ENCODE assay signal across 34 cellular contexts in the genomic region with DNA sequence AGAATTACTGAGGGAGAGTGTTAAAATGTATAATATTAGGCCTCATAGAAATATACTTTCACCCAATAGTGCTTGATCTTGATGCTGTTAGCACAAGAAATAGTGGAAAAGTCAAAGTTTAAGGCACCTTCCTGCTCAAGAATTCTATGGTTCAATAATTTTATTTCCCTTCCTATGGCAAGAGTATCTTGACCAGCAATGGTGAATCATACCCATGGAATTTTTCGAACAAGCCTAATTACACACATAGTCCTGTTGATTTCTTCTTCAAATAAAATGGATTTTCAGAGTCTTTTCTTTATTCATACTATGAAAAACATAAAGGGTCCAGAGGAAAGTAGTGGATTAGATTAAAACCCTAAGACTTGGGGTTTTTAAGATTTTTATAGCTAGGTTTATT.
DNase-seq lines count a peak whose midpoint lies in the region; ATAC-seq, FAIRE-seq and TF ChIP-seq lines count a peak whose summit lies in the region.
"Had no signal": no experiment of that assay in that cellular context is flagged by ENCODE, and none has a peak within 500 bp of the region (broad histone marks: within the 10 kb centered on the region; RNA-seq: fewer than 3 reads in every experiment).

No MANE protein-coding gene starts in this region.

- H3K9me3 ChIP-seq in OCI-LY1 (ENCODE audit: low read length) (peaks cover 4% of the 10 kb centered on the region; the same call in 1 of the 2 replicates), endothelial cell of umbilical vein (replicated peaks; ENCODE audit: control insufficient read depth, insufficient read depth, low read length) (no peaks in the 10 kb centered on the region), right atrium auricular region (peaks cover 0 to 4% of the 10 kb centered on the region in 2 donors)
- H3K9me3 ChIP-seq: A549, HAP-1, thoracic aorta, vagina had no signal

- H3K4me1 ChIP-seq in OCI-LY1 (ENCODE audit: insufficient read depth, low read length, severe bottlenecking) (peaks cover 78% of the 10 kb centered on the region), endothelial cell of umbilical vein (ENCODE audit: control insufficient read depth, extremely low read depth, insufficient read depth, low read length) (no peaks in the 10 kb centered on the region), right atrium auricular region (no peaks in the 10 kb centered on the region)
- H3K4me1 ChIP-seq: A549, HAP-1, left ventricle myocardium inferior, vagina had no signal

- intact Hi-C loops in endothelial cell of umbilical vein (cut with micrococcal nuclease), result no loop called here

- H3K9ac ChIP-seq in OCI-LY1 (ENCODE audit: low read length), result no peak overlapping the region
- H3K9ac ChIP-seq in endothelial cell of umbilical vein (replicated peaks; ENCODE audit: extremely low read depth, insufficient read depth, low read length), result no peak overlapping the region

- TF ChIP-seq CTCF in OCI-LY1 (IDR thresholded peaks at IDR 0.05; ENCODE audit: low read length) (no peak), endothelial cell of umbilical vein (IDR thresholded peaks at IDR 0.05; ENCODE audit: extremely low read depth in 1 of 2, insufficient read depth in 1 of 2, low read depth in 1 of 2, low read length in 2 of 2) (no peak), glutamatergic neuron (IDR thresholded peaks at IDR 0.05; ENCODE audit: partially characterized antibody, unreplicated experiment) (no peak), right atrium auricular region (IDR thresholded peaks at IDR 0.05) (no peak)

- CTCF ChIA-PET in endothelial cell of umbilical vein (lab: Charles Lee), result no interaction called here

- no peaks in the 10 kb centered on the region for H3K27me3 ChIP-seq in OCI-LY1 (ENCODE audit: insufficient read depth, low read length)
- H3K27me3 ChIP-seq in endothelial cell of umbilical vein (ENCODE audit: control insufficient read depth in 2 of 2, insufficient read depth in 2 of 2, low read length in 2 of 2), result no peaks in the 10 kb centered on the region
- H3K27me3 ChIP-seq in H7 (ENCODE audit: control insufficient read depth, insufficient read depth, low read length), result no peaks in the 10 kb centered on the region
- no peaks in the 10 kb centered on the region for H3K27me3 ChIP-seq in right atrium auricular region
- H3K27me3 ChIP-seq: hepatocyte, vagina had no signal

- H3K36me3 ChIP-seq in OCI-LY1 (ENCODE audit: insufficient read depth, low read length) (no peaks in the 10 kb centered on the region; the same call in 1 of the 2 replicates), endothelial cell of umbilical vein (ENCODE audit: control insufficient read depth in 2 of 2, extremely low read depth in 1 of 2, insufficient read depth in 2 of 2, low read length in 2 of 2) (no peaks in the 10 kb centered on the region), H7 (replicated peaks; ENCODE audit: control insufficient read depth, insufficient read depth, low read length) (no peaks in the 10 kb centered on the region), right atrium auricular region (no peaks in the 10 kb centered on the region)
- H3K36me3 ChIP-seq: HAP-1, left ventricle myocardium inferior, thoracic aorta, vagina had no signal

- POLR2A ChIA-PET in endothelial cell of umbilical vein (lab: Charles Lee), result no interaction called here

- BruUV-seq in endothelial cell of umbilical vein (replicated peaks; lab: Mats Ljungman, UMichigan), result no TSS peak

- no peaks in the 10 kb centered on the region for H3K4me1 Mint-ChIP-seq in glutamatergic neuron (ENCODE audit: low read depth, unreplicated experiment)
- H3K4me1 Mint-ChIP-seq: activated CD4-positive, alpha-beta memory T cell treated with anti-CD3 and anti-CD28 coated beads, Interleukin-2, amount 10 ng/mL, durations not matched to agents 7 days and 5 days; immature natural killer cell; T-helper 17 cell had no signal

- H3K27ac Mint-ChIP-seq in glutamatergic neuron (ENCODE audit: unreplicated experiment), result no peak overlapping the region
- H3K27ac Mint-ChIP-seq: activated CD4-positive, alpha-beta memory T cell treated with anti-CD3 and anti-CD28 coated beads, Interleukin-2, amount 10 ng/mL, durations not matched to agents 7 days and 5 days; activated naive CD8-positive, alpha-beta T cell; B cell; immature natural killer cell; progenitor cell of endocrine pancreas; T-helper 17 cell had no signal

- H3K9me1 ChIP-seq in endothelial cell of umbilical vein (replicated peaks; ENCODE audit: control insufficient read depth, extremely low read depth, insufficient read depth, low read length), result no peaks in the 10 kb centered on the region

- H4K20me1 ChIP-seq in OCI-LY1 (ENCODE audit: insufficient read depth, low read length) (no peaks in the 10 kb centered on the region), endothelial cell of umbilical vein (replicated peaks; ENCODE audit: control insufficient read depth, extremely low read depth, insufficient read depth, low read length) (no peaks in the 10 kb centered on the region)

- DNase-seq in Daoy (ENCODE audit: low read depth) (peak; percentile 2), endothelial cell of umbilical vein (ENCODE audit: low read depth, low spot score) (no peak), kidney glomerular epithelial cell (lab: John Stamatoyannopoulos, UW) (peak; percentile 41), glutamatergic neuron (no peak), H7 (no peak), right atrium auricular region (ENCODE audit: low spot score) (no peak)
- DNase-seq: activated CD4-positive, alpha-beta memory T cell treated with anti-CD3 and anti-CD28 coated beads, Interleukin-2, amount 10 ng/mL, durations not matched to agents 7 days and 5 days; activated CD4-positive, alpha-beta T cell treated with anti-CD3 and anti-CD28 coated beads for 1 hour; anterior cingulate cortex; cerebellar nuclear complex; foreskin melanocyte; GDM1; immature natural killer cell; KBM-7; left ventricle myocardium inferior; mesendoderm; NCI-H1417; NCI-H2081; NCI-H226; NCI-H69; stimulated activated CD4-positive, alpha-beta T cell treated with anti-CD3 and anti-CD28 coated beads, Interleukin-15, amount 100 ng/mL, for 24 hours; stimulated activated naive CD8-positive, alpha-beta T cell treated with anti-CD3 and anti-CD28 coated beads, Interleukin-15, Interleukin-2, amounts not matched to agents 100 U/mL and 50 U/mL, for 24 hours; T-helper 17 cell had no signal

- dilution Hi-C loops in endothelial cell of umbilical vein (cut with MboI; ENCODE audit: extremely low pct_ligation_motif_present, low sequenced_read_pairs), result no loop called here

- no peak overlapping the region for H3K4me3 Mint-ChIP-seq in glutamatergic neuron (ENCODE audit: unreplicated experiment)
- H3K4me3 Mint-ChIP-seq: activated CD4-positive, alpha-beta memory T cell treated with anti-CD3 and anti-CD28 coated beads, Interleukin-2, amount 10 ng/mL, durations not matched to agents 7 days and 5 days; activated naive CD8-positive, alpha-beta T cell; B cell; immature natural killer cell; T-helper 17 cell had no signal

- ATAC-seq in HG02981 (IDR thresholded peaks at IDR 0.05; ENCODE audit: unreplicated experiment), result no peak
- ATAC-seq: A549; stimulated activated naive CD8-positive, alpha-beta T cell treated with anti-CD3 and anti-CD28 coated beads, Interleukin-15, Interleukin-2, amounts not matched to agents 100 U/mL and 50 U/mL, for 24 hours; T-helper 17 cell had no signal

- no peaks in the 10 kb centered on the region for H3K9me2 ChIP-seq in OCI-LY1 (ENCODE audit: low read depth, low read length)

- H2AFZ ChIP-seq in OCI-LY1 (ENCODE audit: low read length), result no peak overlapping the region
- H2AFZ ChIP-seq in endothelial cell of umbilical vein (ENCODE audit: low read depth, low read length), result no peak overlapping the region
- H2AFZ ChIP-seq: hepatocyte had no signal

- H3K4me2 ChIP-seq in OCI-LY1 (ENCODE audit: low read length) (no peak overlapping the region), endothelial cell of umbilical vein (ENCODE audit: insufficient read depth, low read length) (no peak overlapping the region)
- H3K4me2 ChIP-seq: A549, hepatocyte had no signal

- H3K4me3 ChIP-seq in OCI-LY1 (ENCODE audit: low read depth, low read length, poor library complexity, severe bottlenecking) (no peak overlapping the region), endothelial cell of umbilical vein (replicated peaks in 1 of 3; ENCODE audit: insufficient read depth in 1 of 3, low read depth in 1 of 3, low read length in 3 of 3) (no peak overlapping the region), H7 (ENCODE audit: insufficient read depth, low read depth, low read length) (no peak overlapping the region), right atrium auricular region (no peak overlapping the region)
- H3K4me3 ChIP-seq: A549, HAP-1, hepatocyte, left ventricle myocardium inferior, SK-N-MC, thoracic aorta, vagina had no signal

- no peak for TF ChIP-seq POLR2A in endothelial cell of umbilical vein (IDR thresholded peaks at IDR 0.05; ENCODE audit: low read depth, low read length)

- H3K27me3 Mint-ChIP-seq in glutamatergic neuron (ENCODE audit: unreplicated experiment), result no peaks in the 10 kb centered on the region
- H3K27me3 Mint-ChIP-seq: activated CD4-positive, alpha-beta memory T cell treated with anti-CD3 and anti-CD28 coated beads, Interleukin-2, amount 10 ng/mL, durations not matched to agents 7 days and 5 days; activated naive CD8-positive, alpha-beta T cell; B cell; T-helper 17 cell had no signal

- H3K79me2 ChIP-seq in OCI-LY1 (ENCODE audit: insufficient read depth, low read length) (no peaks in the 10 kb centered on the region), endothelial cell of umbilical vein (ENCODE audit: control insufficient read depth, insufficient read depth, low read length) (no peaks in the 10 kb centered on the region)
- H3K79me2 ChIP-seq: hepatocyte had no signal

- H3K27ac ChIP-seq in OCI-LY1 (ENCODE audit: low read depth, low read length, poor library complexity, severe bottlenecking) (peak overlapping the region; percentile 27), endothelial cell of umbilical vein (ENCODE audit: insufficient read depth, low read depth, low read length) (no peak overlapping the region), right atrium auricular region (no peak overlapping the region)
- H3K27ac ChIP-seq: A549, hepatocyte, left ventricle myocardium inferior, SK-N-MC, thoracic aorta, vagina had no signal

- peaks cover 4% of the 10 kb centered on the region for H3K36me3 Mint-ChIP-seq in glutamatergic neuron (ENCODE audit: unreplicated experiment)
- H3K36me3 Mint-ChIP-seq: activated naive CD8-positive, alpha-beta T cell had no signal

- H3F3A ChIP-seq in OCI-LY1 (ENCODE audit: insufficient read depth, low read length), result no peaks in the 10 kb centered on the region

- peaks cover 2% of the 10 kb centered on the region for H3K9me3 Mint-ChIP-seq in glutamatergic neuron (ENCODE audit: unreplicated experiment)

- no peak for FAIRE-seq in endothelial cell of umbilical vein (lab: Jason Lieb, UNC)
- FAIRE-seq: A549 had no signal

TF ChIP-seq in endothelial cell of umbilical vein, 7 proteins besides CTCF, POLR2A, EP300 and RAD21:
- peak; percentile 14 for TF ChIP-seq FOS (IDR thresholded peaks at IDR 0.05; ENCODE audit: borderline replicate concordance, insufficient read depth, low read length)
- no peak for TF ChIP-seq JUN (IDR thresholded peaks at IDR 0.05; ENCODE audit: borderline replicate concordance, insufficient read depth, insufficient read length, low read depth)

Comparison
In these comparisons a context has a peak if more than half of its experiments do, and no peak if none do; other contexts are left out.
1. DNase-seq: peak in Daoy (single experiment) and kidney glomerular epithelial cell (single experiment); none in endothelial cell of umbilical vein (single experiment), glutamatergic neuron (single experiment), H7 (single experiment) and right atrium auricular region (single experiment).